In the genomic region with DNA sequence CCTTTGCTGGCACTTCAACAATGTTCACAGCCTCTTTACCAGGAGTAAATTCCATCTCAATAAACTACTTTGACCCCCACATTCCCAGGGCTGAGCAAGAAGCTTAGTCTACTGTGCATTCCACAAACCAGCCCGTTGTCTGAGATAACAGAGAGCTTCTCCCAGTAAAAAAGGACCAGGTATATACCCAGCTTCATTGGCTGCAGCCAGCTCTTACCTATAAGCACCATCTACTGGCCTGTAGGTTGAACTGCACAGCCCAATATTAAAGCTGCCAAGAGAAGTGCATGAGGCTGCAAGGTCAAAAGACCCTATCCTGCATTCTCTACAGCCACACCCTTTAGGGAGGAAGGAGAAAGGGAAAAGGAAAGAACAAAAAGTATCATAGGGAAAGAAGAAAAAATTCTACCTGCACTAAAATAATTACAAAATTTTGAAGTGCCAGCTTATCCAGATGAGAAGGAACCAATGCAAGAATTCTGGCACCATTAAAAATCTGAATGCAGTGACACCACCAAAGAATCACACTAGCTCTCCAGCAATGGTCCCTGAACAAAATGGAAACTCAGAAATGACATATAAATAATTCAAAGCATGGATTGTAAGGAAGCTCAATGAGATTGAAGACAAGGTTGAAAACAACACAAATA, we compare ENCODE assay signal across 9 cellular contexts. TPM values are rescaled to one million over a fixed set of nuclear protein-coding genes. Genes with fewer than 3 reads are reported as not detected.
DNase-seq lines count a peak whose midpoint lies in the region; ATAC-seq, FAIRE-seq and TF ChIP-seq lines count a peak whose summit lies in the region.
"Had no signal": no experiment of that assay in that cellular context is flagged by ENCODE, and none has a peak within 500 bp of the region (broad histone marks: within the 10 kb centered on the region; RNA-seq: fewer than 3 reads in every experiment).

No MANE protein-coding gene starts in this region.

- in situ Hi-C loops in ACHN (cut with HindIII; ENCODE audit: low pct_ligation_motif_present, low pct_unique_long_range_greater_than_20kb, low sequenced_read_pairs) = no loop called here

- ATAC-seq in HG02588 (IDR thresholded peaks at IDR 0.05; ENCODE audit: unreplicated experiment) = peak; percentile 90

- TF ChIP-seq CTCF in VCaP (conservative IDR thresholded peaks at IDR 0.05) (peak; percentile 89), hepatocyte (IDR thresholded peaks at IDR 0.05; ENCODE audit: poor library complexity) (peak; percentile 66)

- H3K79me2 ChIP-seq in hepatocyte = no peaks in the 10 kb centered on the region

- no peak overlapping the region for H2AFZ ChIP-seq in hepatocyte

- WGBS in hepatocyte (ENCODE audit: low lambda C conversion rate, missing lambda C conversion rate) = 4% methylated on average over 1 of the region's 1 CpG

- no peaks in the 10 kb centered on the region for H3K9me3 ChIP-seq in hepatocyte (ENCODE audit: low read depth)

- no peaks in the 10 kb centered on the region for H3K9me2 ChIP-seq in hepatocyte (replicated peaks; ENCODE audit: insufficient read depth)

- H3K4me3 ChIP-seq in hepatocyte = no peak overlapping the region

- no peak overlapping the region for H3K27ac ChIP-seq in VCaP
- no peak overlapping the region for H3K27ac ChIP-seq in hepatocyte

- TF ChIP-seq POLR2A in GM12892 (IDR thresholded peaks at IDR 0.05; ENCODE audit: low read depth, low read length) = no peak

- H3K4me1 ChIP-seq in hepatocyte (ENCODE audit: insufficient read depth) = no peaks in the 10 kb centered on the region

- peak; percentile 88 for FAIRE-seq in GM12892 (lab: Jason Lieb, UNC)
- FAIRE-seq: islet of Langerhans had no signal

- no peak overlapping the region for H3K4me2 ChIP-seq in hepatocyte

- no peaks in the 10 kb centered on the region for H3K36me3 ChIP-seq in hepatocyte (replicated peaks; ENCODE audit: insufficient read depth, low read depth)

- no peaks in the 10 kb centered on the region for H4K20me1 ChIP-seq in hepatocyte (ENCODE audit: insufficient read depth, poor library complexity, severe bottlenecking)

- DNase-seq in ACHN (peak; percentile 39), GM12892 (ENCODE audit: insufficient read length) (no peak), M059J (ENCODE audit: low read depth) (peak; percentile 34), hepatocyte (ENCODE audit: low spot score) (peak; percentile 65), hippocampal formation (lab: John Stamatoyannopoulos, UW) (no peak)
- DNase-seq in activated T-cell treated with anti-CD3 and anti-CD28 coated beads, Interleukin-2, amount 50 U/mL, for 1 hour = no peak

- H3K27me3 ChIP-seq in hepatocyte = no peaks in the 10 kb centered on the region

RNA-seq across cellular contexts. Expression of gene INTU, which starts 45.7 kb away (rescaled TPM):
- polyA plus RNA-seq in GM12892 (2012; ENCODE audit: missing spikeins) = 0.15 TPM
- 1.4 and 3.1 TPM in 2 replicates for total RNA-seq in M059J (2014; rRNA removed; shearing (Covaris generic))
- total RNA-seq in hepatocyte = 7.4 and 9.2 TPM in 2 replicates
- polyA plus RNA-seq in hepatocyte = 2.3 and 3.3 TPM in 2 replicates

Comparison
In these comparisons a context has a peak if more than half of its experiments do, and no peak if none do; other contexts are left out.
1. DNase-seq: peak in ACHN (single experiment), M059J (single experiment) and hepatocyte (single experiment); none in GM12892 (single experiment), activated T-cell treated with anti-CD3 and anti-CD28 coated beads, Interleukin-2, amount 50 U/mL, for 1 hour (single experiment) and hippocampal formation (0 of 2).